Comparison of ENCODE assay signal across 8 cellular contexts in genomic region chr4:145154573-145154972, GRCh38. TPM values are rescaled to one million over a fixed set of nuclear protein-coding genes. Genes with fewer than 3 reads are reported as not detected.
DNase-seq lines count a peak whose midpoint lies in the region; ATAC-seq and TF ChIP-seq lines count a peak whose summit lies in the region.

No MANE protein-coding gene starts in this region.

- no peak overlapping the region for H3K4me3 Mint-ChIP-seq in CD4-positive, alpha-beta T cell

- intact Hi-C loops in CD4-positive, alpha-beta T cell (cut with DNase I, micrococcal nuclease) = no loop called here
- intact Hi-C loops in mammary epithelial cell (cut with micrococcal nuclease) = loop anchor here (1.0 to 5.0 kb wide), 3 partner anchors 37 to 456 kb away; no protein-coding TSS in a partner anchor
- intact Hi-C loops in aorta (cut with DNase I) = loop anchor here (10.0 kb wide), 2 partner anchors 50 to 460 kb away; partner anchors contain the start of gene MMAA (in 1 of the 2)

- peak; percentile 29 for ATAC-seq in CD4-positive, alpha-beta T cell (ENCODE audit: poor library complexity)
- ATAC-seq in GM19395 (IDR thresholded peaks at IDR 0.05; ENCODE audit: unreplicated experiment) (peak; percentile 78), HG03460 (IDR thresholded peaks at IDR 0.05; ENCODE audit: unreplicated experiment) (peak; percentile 71), aorta (ENCODE audit: low FRiP score) (no peak)

- H3K36me3 Mint-ChIP-seq in CD4-positive, alpha-beta T cell (ENCODE audit: low read depth) = peaks cover 87% of the 10 kb centered on the region

- dilution Hi-C loops in mammary epithelial cell (cut with HindIII; ENCODE audit: low sequenced_read_pairs) = no loop called here

- H3K36me3 ChIP-seq in mammary epithelial cell (ENCODE audit: insufficient read depth, low read length) = peaks cover 44% of the 10 kb centered on the region
- H3K36me3 ChIP-seq in aorta (ENCODE audit: control insufficient read depth in 1 of 2, insufficient read depth in 2 of 2, low read length in 1 of 2) = peaks cover 2 to 6% of the 10 kb centered on the region in 2 donors

- H3K79me2 ChIP-seq in mammary epithelial cell (ENCODE audit: insufficient read depth, low read length) = peaks cover 23% of the 10 kb centered on the region

- in situ Hi-C loops in mammary epithelial cell (cut with MboI; ENCODE audit: low sequenced_read_pairs in 2 of 2) = no loop called here

- H3K27me3 ChIP-seq in CD4-positive, alpha-beta T cell (ENCODE audit: control insufficient read depth, insufficient read depth, low read length) = no peaks in the 10 kb centered on the region
- H3K27me3 ChIP-seq in mammary epithelial cell (ENCODE audit: insufficient read depth, low read length) = no peaks in the 10 kb centered on the region
- H3K27me3 ChIP-seq in aorta (ENCODE audit: control insufficient read depth in 1 of 2, insufficient read depth in 2 of 2, low read length in 1 of 2) = no peaks in the 10 kb centered on the region

- POLR2A ChIA-PET in CD4-positive, alpha-beta T cell (lab: Charles Lee) = no interaction called here

- CTCF ChIA-PET in CD4-positive, alpha-beta T cell (lab: Charles Lee) = interaction anchor here (0.6 to 1.3 kb wide), 3 partner anchors 15 to 234 kb away, joined by 3 to 6 read pairs (median 3); no protein-coding TSS in a partner anchor
- CTCF ChIA-PET in mammary epithelial cell (lab: Charles Lee; ENCODE audit: low non-redundant PET) = interaction anchor here (0.7 kb wide), 1 partner anchor 43 kb away, joined by 18 read pairs; no protein-coding TSS in a partner anchor

- H3K9ac ChIP-seq in mammary epithelial cell (ENCODE audit: insufficient read depth, low read length) = no peak overlapping the region

- H3K9me3 Mint-ChIP-seq in CD4-positive, alpha-beta T cell = no peaks in the 10 kb centered on the region

- no peak overlapping the region for H3K4me2 ChIP-seq in mammary epithelial cell (ENCODE audit: insufficient read depth, low read depth, low read length)

- no TSS peak for BruUV-seq in mammary epithelial cell (replicated peaks; lab: Mats Ljungman, UMichigan)

- H3K27ac ChIP-seq in CD4-positive, alpha-beta T cell (ENCODE audit: low read depth, low read length) = no peak overlapping the region
- H3K27ac ChIP-seq in mammary epithelial cell (ENCODE audit: insufficient read depth, low read depth, low read length) (no peak overlapping the region), aorta (ENCODE audit: low read depth in 1 of 2, low read length in 2 of 2) (no peak overlapping the region)

- no peaks in the 10 kb centered on the region for H3K27me3 Mint-ChIP-seq in CD4-positive, alpha-beta T cell

- no peaks in the 10 kb centered on the region for H3K4me1 Mint-ChIP-seq in CD4-positive, alpha-beta T cell (ENCODE audit: low read depth)

- H3K4me3 ChIP-seq in mammary epithelial cell (replicated peaks in 1 of 3; ENCODE audit: insufficient read depth in 1 of 3, low read depth in 2 of 3, low read length in 3 of 3) = no peak overlapping the region
- no peak overlapping the region for H3K4me3 ChIP-seq in aorta (ENCODE audit: low read length in 2 of 2)

- no peak overlapping the region for H3K27ac Mint-ChIP-seq in CD4-positive, alpha-beta T cell

- 100% methylated on average over 1 of the region's 1 CpG for WGBS in mammary epithelial cell (ENCODE audit: low coverage, missing lambda C conversion rate)
- WGBS in aorta, 2 donors = 86 to 87% methylated on average over 1 of the region's 1 CpG

- no peak for DNase-seq in CD4-positive, alpha-beta T cell
- peak; percentile 8 for DNase-seq in mammary epithelial cell
- peak; percentile 15 for DNase-seq in midbrain (lab: John Stamatoyannopoulos, UW)
- DNase-seq in NCI-H128 (lab: John Stamatoyannopoulos, UW; ENCODE audit: unreplicated experiment) = no peak
- DNase-seq in NK-92 (lab: John Stamatoyannopoulos, UW; ENCODE audit: unreplicated experiment) = no peak
- DNase-seq in aorta = no peak

- H2AFZ ChIP-seq in mammary epithelial cell (ENCODE audit: low read depth, low read length) = no peak overlapping the region

- TF ChIP-seq CTCF in CD4-positive, alpha-beta T cell (IDR thresholded peaks at IDR 0.05) = no peak
- peak; percentile 28 to 51 for TF ChIP-seq CTCF in mammary epithelial cell (conservative IDR thresholded peaks at IDR 0.05 in 1 of 2, IDR thresholded peaks at IDR 0.05 in 1 of 2; ENCODE audit: extremely low read depth in 1 of 2, insufficient read depth in 1 of 2, low read depth in 1 of 2, low read length in 2 of 2)

- no peaks in the 10 kb centered on the region for H4K20me1 ChIP-seq in mammary epithelial cell (ENCODE audit: insufficient read depth, low read length)

- H3K9me3 ChIP-seq in CD4-positive, alpha-beta T cell (ENCODE audit: control insufficient read depth, low read length) = no peaks in the 10 kb centered on the region
- no peaks in the 10 kb centered on the region for H3K9me3 ChIP-seq in mammary epithelial cell (replicated peaks; ENCODE audit: insufficient read depth, low read length)
- no peaks in the 10 kb centered on the region for H3K9me3 ChIP-seq in aorta (ENCODE audit: control insufficient read depth, low read length)

- no peaks in the 10 kb centered on the region for H3K4me1 ChIP-seq in mammary epithelial cell (ENCODE audit: insufficient read depth, low read length)
- no peaks in the 10 kb centered on the region for H3K4me1 ChIP-seq in aorta (ENCODE audit: control insufficient read depth in 1 of 2, insufficient read depth in 2 of 2, low read length in 2 of 2)

RNA-seq across cellular contexts. Expression of gene OTUD4, which starts 25.8 kb away (rescaled TPM):
- total RNA-seq in CD4-positive, alpha-beta T cell = 10 to 100 TPM; 75.1 to 81.1 TPM
- total RNA-seq in mammary epithelial cell (10 to 100 TPM; 32.3 to 49.1 TPM), aorta (10 to 100 TPM; 36.9 to 48.7 TPM)
- polyA plus RNA-seq in mammary epithelial cell (18.2 TPM), aorta (1 to 10 TPM; 5.6 to 8.7 TPM)
- 53.2 TPM for polyA minus RNA-seq in mammary epithelial cell

RNA-seq across cellular contexts. Expression of gene ABCE1, which starts 56.5 kb away (rescaled TPM):
- total RNA-seq in CD4-positive, alpha-beta T cell = 10 to 100 TPM; 50.1 to 50.6 TPM
- total RNA-seq in mammary epithelial cell (100 to 1,000 TPM in 1 of 2 donors, 10 to 100 TPM in 1; 96.3 to 132 TPM), aorta (10 to 100 TPM; 39.2 to 43.9 TPM)
- polyA plus RNA-seq in mammary epithelial cell (98.4 TPM), aorta (10 to 100 TPM; 12.8 to 21.4 TPM)
- 192 TPM for polyA minus RNA-seq in mammary epithelial cell

RNA-seq across cellular contexts. Expression of gene ANAPC10, which starts 56.6 kb away (rescaled TPM):
- total RNA-seq in CD4-positive, alpha-beta T cell = 10 to 100 TPM; 25.8 to 27.5 TPM
- total RNA-seq in mammary epithelial cell (10 to 100 TPM; 18.3 to 25.1 TPM), aorta (10 to 100 TPM; 20.2 to 22.8 TPM)
- polyA plus RNA-seq in mammary epithelial cell (20.3 TPM), aorta (10 to 100 TPM; 12.9 to 18.7 TPM)
- 26.1 TPM for polyA minus RNA-seq in mammary epithelial cell

Comparison
In these comparisons a context has a peak if more than half of its experiments do, and no peak if none do; other contexts are left out.
1. DNase-seq: peak in mammary epithelial cell (single experiment) and midbrain (single experiment); none in CD4-positive, alpha-beta T cell (0 of 10), NCI-H128 (single experiment), NK-92 (single experiment) and aorta (0 of 2).
2. intact Hi-C loops: an anchor here in mammary epithelial cell (1.0 to 5.0 kb wide) and aorta (10.0 kb wide); none called in CD4-positive, alpha-beta T cell.